1 cellular context compared by ENCODE assay signal in genomic region chr16:30728321-30728720, GRCh38.
TF ChIP-seq lines count a peak whose summit lies in the region.

No MANE protein-coding gene starts in this region.

TF ChIP-seq in WTC11, 78 proteins besides CTCF, POLR2A, EP300 and RAD21 (continued from another document):
- TF ChIP-seq PRDM15 (CRISPR knock-in tag; IDR thresholded peaks at IDR 0.05) = peak; percentile 51; the same call in 1 of the 2 replicates
